Comparison of ENCODE assay signal across 26 cellular contexts in genomic region chr10:62887642-62888041, GRCh38.
"Had no signal": no experiment of that assay in that cellular context is flagged by ENCODE, and none has a peak within 500 bp of the region (broad histone marks: within the 10 kb centered on the region; RNA-seq: fewer than 3 reads in every experiment).

No MANE protein-coding gene starts in this region.

- H3K4me3 ChIP-seq: neural progenitor cell, ovary, psoas muscle, right lobe of liver, sigmoid colon, suprapubic skin, testis, tibial artery, transverse colon, upper lobe of right lung, uterus had no signal

- H3K27ac ChIP-seq: neural progenitor cell, ovary, parathyroid adenoma, psoas muscle, right lobe of liver, sigmoid colon, suprapubic skin, testis, tibial artery, transverse colon, upper lobe of right lung, uterus had no signal

- H3K9me3 ChIP-seq: ovary, psoas muscle, right lobe of liver, sigmoid colon, suprapubic skin, testis, tibial artery, transverse colon, upper lobe of right lung, uterus had no signal

- H3K36me3 ChIP-seq: neural progenitor cell, ovary, right lobe of liver, sigmoid colon, suprapubic skin, tibial artery, transverse colon, upper lobe of right lung, uterus had no signal

- ATAC-seq: naive thymus-derived CD4-positive, alpha-beta T cell; natural killer cell; psoas muscle; right lobe of liver; stimulated activated memory B cell treated with anti-CD40 and anti-IgM and Interleukin-4, amounts not matched to agents 10 μg/mL and 1 μg/mL and 100 μg/mL, for 72 hours; stimulated activated naive CD8-positive, alpha-beta T cell treated with anti-CD3 and anti-CD28 coated beads, Interleukin-15, amount 100 ng/mL, for 72 hours; stimulated activated naive CD8-positive, alpha-beta T cell treated with anti-CD3 and anti-CD28 coated beads, Interleukin-15, Interleukin-2, amounts not matched to agents 100 U/mL and 50 U/mL, for 24 hours; upper lobe of right lung had no signal

- H3K4me1 ChIP-seq: parathyroid adenoma, psoas muscle, right lobe of liver, sigmoid colon, testis, tibial artery, transverse colon, upper lobe of right lung, uterus had no signal

- DNase-seq: naive thymus-derived CD4-positive, alpha-beta T cell; natural killer cell; occipital lobe; ovary; posterior cingulate gyrus; psoas muscle; right lobe of liver; sigmoid colon; small intestine; stimulated activated CD4-positive, alpha-beta T cell treated with anti-CD3 and anti-CD28 coated beads, Interleukin-15, amount 100 ng/mL, for 24 hours; stimulated activated CD4-positive, alpha-beta T cell treated with anti-CD3 and anti-CD28 coated beads, Interleukin-2, amount 100 ng/mL, for 24 hours; stimulated activated CD4-positive, alpha-beta T cell treated with anti-CD3 and anti-CD28 coated beads, Interleukin-2, amount 100 ng/mL, for 48 hours; stimulated activated CD4-positive, alpha-beta T cell treated with anti-CD3 and anti-CD28 coated beads, Interleukin-4, amount 100 ng/mL, for 24 hours; stimulated activated naive CD4-positive, alpha-beta T cell; stimulated activated naive CD8-positive, alpha-beta T cell treated with anti-CD3 and anti-CD28 coated beads, Interleukin-15, amount 100 ng/mL, for 72 hours; stimulated activated naive CD8-positive, alpha-beta T cell treated with anti-CD3 and anti-CD28 coated beads, Interleukin-15, Interleukin-2, amounts not matched to agents 100 U/mL and 50 U/mL, for 24 hours; substantia nigra; testis; tibial artery; transverse colon; upper lobe of right lung; uterus had no signal

- H3K27me3 ChIP-seq: neural progenitor cell, ovary, right lobe of liver, sigmoid colon, testis, tibial artery, transverse colon, upper lobe of right lung, uterus had no signal
